ENCODE assay signal across 12 cellular contexts in genomic region chr6:43578748-43579147, GRCh38. TPM values are rescaled to one million over a fixed set of nuclear protein-coding genes. Genes with fewer than 3 reads are reported as not detected.
A peak's percentile ranks its signal among the peaks of the same experiment; 100 is the strongest.
DNase-seq lines count a peak whose midpoint lies in the region; ATAC-seq and TF ChIP-seq lines count a peak whose summit lies in the region.
"Had no signal": no experiment of that assay in that cellular context is flagged by ENCODE, and none has a peak within 500 bp of the region (broad histone marks: within the 10 kb centered on the region; RNA-seq: fewer than 3 reads in every experiment).

No MANE protein-coding gene starts in this region.

- peak overlapping the region; percentile 37 for H3K4me2 ChIP-seq in osteoblast (ENCODE audit: insufficient read depth, low read length)

- no peaks in the 10 kb centered on the region for H3K27me3 ChIP-seq in osteoblast (ENCODE audit: insufficient read depth, low read length)
- H3K27me3 ChIP-seq: body of pancreas had no signal

- no peak for DNase-seq in activated CD4-positive, alpha-beta T cell treated with anti-CD3 and anti-CD28 coated beads, Interleukin-2, amount 10 ng/mL, durations not matched to agents 24 days and 14 days
- DNase-seq in activated CD4-positive, alpha-beta T cell treated with anti-CD3 and anti-CD28 coated beads, Interleukin-2, amount 50 U/mL, for 1 hour = no peak
- DNase-seq in M059J (ENCODE audit: low read depth) (peak; percentile 40), choroid plexus epithelial cell (ENCODE audit: low read depth) (peak; percentile 5), osteoblast (ENCODE audit: insufficient read length, low spot score, missing footprints) (peak; percentile 75)
- DNase-seq: activated CD4-positive, alpha-beta T cell treated with anti-CD3 and anti-CD28 coated beads for 36 hours; body of pancreas; psoas muscle; SHP77 had no signal

- ATAC-seq in GM18867 (IDR thresholded peaks at IDR 0.05; ENCODE audit: unreplicated experiment) (no peak), GM18520 (IDR thresholded peaks at IDR 0.05; ENCODE audit: unreplicated experiment) (no peak), HG02623 (IDR thresholded peaks at IDR 0.05; ENCODE audit: unreplicated experiment) (no peak)
- ATAC-seq: activated CD4-positive, alpha-beta T cell treated with anti-CD3 and anti-CD28 coated beads for 36 hours; body of pancreas; psoas muscle had no signal

- peaks cover 9% of the 10 kb centered on the region for H4K20me1 ChIP-seq in osteoblast (ENCODE audit: insufficient read depth, low read length)

- peak overlapping the region; percentile 95 for H3K4me3 Mint-ChIP-seq in activated CD4-positive, alpha-beta T cell treated with anti-CD3 and anti-CD28 coated beads, Interleukin-2, amount 10 ng/mL, durations not matched to agents 24 days and 14 days

- H3K4me1 Mint-ChIP-seq in activated CD4-positive, alpha-beta T cell treated with anti-CD3 and anti-CD28 coated beads, Interleukin-2, amount 10 ng/mL, durations not matched to agents 24 days and 14 days = peaks cover 44% of the 10 kb centered on the region

- no peaks in the 10 kb centered on the region for H3K9me3 Mint-ChIP-seq in activated CD4-positive, alpha-beta T cell treated with anti-CD3 and anti-CD28 coated beads, Interleukin-2, amount 10 ng/mL, durations not matched to agents 24 days and 14 days

- no peaks in the 10 kb centered on the region for H3K9me3 ChIP-seq in osteoblast (ENCODE audit: low read depth, low read length)
- H3K9me3 ChIP-seq: body of pancreas, psoas muscle had no signal

- H3K4me3 ChIP-seq in choroid plexus epithelial cell (ENCODE audit: low read depth, low read length) = no peak overlapping the region
- no peak overlapping the region for H3K4me3 ChIP-seq in osteoblast (ENCODE audit: insufficient read depth, low read length)
- H3K4me3 ChIP-seq: body of pancreas, psoas muscle had no signal

- no peak overlapping the region for H2AFZ ChIP-seq in osteoblast (ENCODE audit: low read length)

- H3K36me3 ChIP-seq in osteoblast (ENCODE audit: insufficient read depth, low read length) = peaks cover 12% of the 10 kb centered on the region

- peak overlapping the region; percentile 55 for H3K27ac ChIP-seq in osteoblast (ENCODE audit: low read depth, low read length)
- H3K27ac ChIP-seq: body of pancreas, psoas muscle had no signal

- TF ChIP-seq CTCF in choroid plexus epithelial cell (conservative IDR thresholded peaks at IDR 0.05; ENCODE audit: low read depth, low read length) (no peak), osteoblast (IDR thresholded peaks at IDR 0.05; ENCODE audit: extremely low read depth, low read depth, low read length) (no peak)

- no peaks in the 10 kb centered on the region for H3K27me3 Mint-ChIP-seq in activated CD4-positive, alpha-beta T cell treated with anti-CD3 and anti-CD28 coated beads, Interleukin-2, amount 10 ng/mL, durations not matched to agents 24 days and 14 days
- H3K27me3 Mint-ChIP-seq: activated CD4-positive, alpha-beta T cell treated with anti-CD3 and anti-CD28 coated beads for 36 hours had no signal

- peaks cover 33% of the 10 kb centered on the region for H3K4me1 ChIP-seq in osteoblast (ENCODE audit: insufficient read depth, low read length)

- H3K27ac Mint-ChIP-seq in activated CD4-positive, alpha-beta T cell treated with anti-CD3 and anti-CD28 coated beads, Interleukin-2, amount 10 ng/mL, durations not matched to agents 24 days and 14 days = peak overlapping the region; percentile 72
- H3K27ac Mint-ChIP-seq: activated CD4-positive, alpha-beta T cell treated with anti-CD3 and anti-CD28 coated beads for 36 hours had no signal

- intact Hi-C loops in activated CD4-positive, alpha-beta T cell treated with anti-CD3 and anti-CD28 coated beads, Interleukin-2, amount 10 ng/mL, durations not matched to agents 24 days and 14 days (cut with micrococcal nuclease) = loop anchor here (5.0 to 10.0 kb wide), 3 partner anchors 194 to 666 kb away; partner anchors contain the start of genes HSP90AB1 and SRF

- peaks cover 37% of the 10 kb centered on the region for H3K36me3 Mint-ChIP-seq in activated CD4-positive, alpha-beta T cell treated with anti-CD3 and anti-CD28 coated beads, Interleukin-2, amount 10 ng/mL, durations not matched to agents 24 days and 14 days (ENCODE audit: low read depth)

- H3K79me2 ChIP-seq in osteoblast (ENCODE audit: insufficient read depth, low read length) = peaks cover 74% of the 10 kb centered on the region

RNA-seq across cellular contexts. Expression of gene POLH, which starts 2.8 kb away (rescaled TPM):
- 34.2 and 37.9 TPM in 2 replicates for total RNA-seq in activated CD4-positive, alpha-beta T cell treated with anti-CD3 and anti-CD28 coated beads, Interleukin-2, amount 10 ng/mL, durations not matched to agents 24 days and 14 days
- 17.9 and 28.8 TPM in 2 replicates for total RNA-seq in M059J (2014; rRNA removed; shearing (Covaris generic))
- total RNA-seq in osteoblast = 26.4 and 28.0 TPM in 2 replicates

RNA-seq across cellular contexts. Expression of gene XPO5, which starts 2.9 kb away (rescaled TPM):
- total RNA-seq in activated CD4-positive, alpha-beta T cell treated with anti-CD3 and anti-CD28 coated beads, Interleukin-2, amount 10 ng/mL, durations not matched to agents 24 days and 14 days = 143 and 145 TPM in 2 replicates
- 28.9 and 42.2 TPM in 2 replicates for total RNA-seq in M059J (2014; rRNA removed; shearing (Covaris generic))
- 33.9 and 66.2 TPM in 2 replicates for total RNA-seq in osteoblast

RNA-seq across cellular contexts. Expression of gene GTPBP2, which starts 50.3 kb away (rescaled TPM):
- 69.4 and 70.3 TPM in 2 replicates for total RNA-seq in activated CD4-positive, alpha-beta T cell treated with anti-CD3 and anti-CD28 coated beads, Interleukin-2, amount 10 ng/mL, durations not matched to agents 24 days and 14 days
- total RNA-seq in M059J (2014; rRNA removed; shearing (Covaris generic)) = 51.6 and 81.1 TPM in 2 replicates
- total RNA-seq in osteoblast = 74.3 and 84.0 TPM in 2 replicates

RNA-seq across cellular contexts. Expression of gene MAD2L1BP, which starts 56.9 kb away (rescaled TPM):
- 36.3 and 40.2 TPM in 2 replicates for total RNA-seq in activated CD4-positive, alpha-beta T cell treated with anti-CD3 and anti-CD28 coated beads, Interleukin-2, amount 10 ng/mL, durations not matched to agents 24 days and 14 days
- 75.7 and 116 TPM in 2 replicates for total RNA-seq in M059J (2014; rRNA removed; shearing (Covaris generic))
- total RNA-seq in osteoblast = 18.6 and 30.4 TPM in 2 replicates

Comparison
In these comparisons a context has a peak if more than half of its experiments do, and no peak if none do; other contexts are left out.
1. DNase-seq: peak in M059J (single experiment), choroid plexus epithelial cell (single experiment) and osteoblast (single experiment); none in activated CD4-positive, alpha-beta T cell treated with anti-CD3 and anti-CD28 coated beads, Interleukin-2, amount 10 ng/mL, durations not matched to agents 24 days and 14 days (single experiment) and activated CD4-positive, alpha-beta T cell treated with anti-CD3 and anti-CD28 coated beads, Interleukin-2, amount 50 U/mL, for 1 hour (single experiment).